34 cellular contexts compared by ENCODE assay signal in genomic region chr11:114783805-114784204, GRCh38.
"Had no signal": no experiment of that assay in that cellular context is flagged by ENCODE, and none has a peak within 500 bp of the region (broad histone marks: within the 10 kb centered on the region; RNA-seq: fewer than 3 reads in every experiment).

No MANE protein-coding gene starts in this region.

- H3K9me3 Mint-ChIP-seq: activated naive CD4-positive, alpha-beta T cell treated with anti-CD3 and anti-CD28 coated beads for 36 hours; activated naive CD8-positive, alpha-beta T cell treated with anti-CD3 and anti-CD28 coated beads for 36 hours; immature natural killer cell; nephron progenitor cell had no signal

- H3K4me3 Mint-ChIP-seq: activated naive CD4-positive, alpha-beta T cell treated with anti-CD3 and anti-CD28 coated beads for 36 hours; activated naive CD8-positive, alpha-beta T cell treated with anti-CD3 and anti-CD28 coated beads for 36 hours; immature natural killer cell; naive B cell; nephron progenitor cell; stimulated activated naive B cell treated with anti-CD40 and anti-IgM and Interleukin-4, amounts not matched to agents 10 μg/mL and 1 μg/mL and 100 μg/mL, for 72 hours; T-helper 17 cell had no signal

- H3K36me3 ChIP-seq: ascending aorta, cardiac muscle cell, colonic mucosa, gastroesophageal sphincter, neutrophil, pancreas, prostate gland, sigmoid colon, suprapubic skin, tibial artery, upper lobe of right lung, WERI-Rb-1 had no signal

- FAIRE-seq: pancreas had no signal

- DNase-seq: activated CD4-positive, alpha-beta T cell treated with anti-CD3 and anti-CD28 coated beads for 48 hours; activated CD4-positive, alpha-beta T cell treated with anti-CD3 and anti-CD28 coated beads, Interleukin-2, amount 50 U/mL, for 48 hours; activated CD8-positive, alpha-beta memory T cell treated with anti-CD3 and anti-CD28 coated beads for 24 hours; activated effector memory CD4-positive, alpha-beta T cell treated with Interleukin-2 at 50 U/mL for 16 hours; activated naive CD4-positive, alpha-beta T cell treated with anti-CD3 and anti-CD28 coated beads for 36 hours; activated naive CD8-positive, alpha-beta T cell treated with anti-CD3 and anti-CD28 coated beads for 36 hours; cerebellar nuclear complex; colonic mucosa; effector CD8-positive, alpha-beta T cell; erythroblast; head of caudate nucleus; hypothalamus; immature natural killer cell; mammary epithelial cell; naive B cell; nephron progenitor cell; pancreas; sigmoid colon; stimulated activated CD4-positive, alpha-beta T cell treated with anti-CD3 and anti-CD28 coated beads, Interleukin-15, amount 100 ng/mL, for 24 hours; stimulated activated CD4-positive, alpha-beta T cell treated with anti-CD3 and anti-CD28 coated beads, Interleukin-2, amount 100 ng/mL, for 24 hours; stimulated activated naive B cell treated with anti-CD40 and anti-IgM and Interleukin-4, amounts not matched to agents 10 μg/mL and 1 μg/mL and 100 μg/mL, for 72 hours; T-helper 17 cell; T1000; tibial artery; upper lobe of right lung; WERI-Rb-1 had no signal

- H3K27me3 Mint-ChIP-seq: T-helper 17 cell had no signal

- ATAC-seq: activated CD4-positive, CD25-positive, alpha-beta regulatory T cell treated with anti-CD3 and anti-CD28 coated beads, Interleukin-2, amount 50 U/mL, for 24 hours; gastroesophageal sphincter; stimulated activated naive B cell treated with anti-CD40 and anti-IgM and Interleukin-4, amounts not matched to agents 10 μg/mL and 1 μg/mL and 100 μg/mL, for 72 hours; T-helper 17 cell; upper lobe of right lung had no signal

- H3K27ac ChIP-seq: ascending aorta, cardiac muscle cell, colonic mucosa, gastroesophageal sphincter, neutrophil, pancreas, prostate gland, sigmoid colon, suprapubic skin, tibial artery, upper lobe of right lung, WERI-Rb-1 had no signal

- H3K4me1 ChIP-seq: ascending aorta, colonic mucosa, gastroesophageal sphincter, pancreas, prostate gland, sigmoid colon, suprapubic skin, tibial artery, upper lobe of right lung had no signal

- H3K27me3 ChIP-seq: ascending aorta, cardiac muscle cell, colonic mucosa, neutrophil, pancreas, upper lobe of right lung had no signal

- H3K9me3 ChIP-seq: ascending aorta, colonic mucosa, gastroesophageal sphincter, neutrophil, pancreas, prostate gland, sigmoid colon, suprapubic skin, tibial artery, upper lobe of right lung had no signal

- H3K4me3 ChIP-seq: ascending aorta, cardiac muscle cell, colonic mucosa, gastroesophageal sphincter, pancreas, prostate gland, sigmoid colon, suprapubic skin, tibial artery, upper lobe of right lung had no signal

- H3K27ac Mint-ChIP-seq: activated naive CD4-positive, alpha-beta T cell treated with anti-CD3 and anti-CD28 coated beads for 36 hours; activated naive CD8-positive, alpha-beta T cell treated with anti-CD3 and anti-CD28 coated beads for 36 hours; immature natural killer cell; stimulated activated naive B cell treated with anti-CD40 and anti-IgM and Interleukin-4, amounts not matched to agents 10 μg/mL and 1 μg/mL and 100 μg/mL, for 72 hours; T-helper 17 cell had no signal

- H3K36me3 Mint-ChIP-seq: activated naive CD8-positive, alpha-beta T cell treated with anti-CD3 and anti-CD28 coated beads for 36 hours; brain; immature natural killer cell; naive B cell; stimulated activated naive B cell treated with anti-CD40 and anti-IgM and Interleukin-4, amounts not matched to agents 10 μg/mL and 1 μg/mL and 100 μg/mL, for 72 hours had no signal

- H3K4me1 Mint-ChIP-seq: activated naive CD8-positive, alpha-beta T cell treated with anti-CD3 and anti-CD28 coated beads for 36 hours; immature natural killer cell; naive B cell; stimulated activated naive B cell treated with anti-CD40 and anti-IgM and Interleukin-4, amounts not matched to agents 10 μg/mL and 1 μg/mL and 100 μg/mL, for 72 hours; T-helper 17 cell had no signal
